Comparison of ENCODE assay signal across 15 cellular contexts in genomic region chrX:118679290-118679689, GRCh38.
"Had no signal": no experiment of that assay in that cellular context is flagged by ENCODE, and none has a peak within 500 bp of the region (broad histone marks: within the 10 kb centered on the region; RNA-seq: fewer than 3 reads in every experiment).

No MANE protein-coding gene starts in this region.

- H3K27me3 Mint-ChIP-seq: activated CD4-positive, alpha-beta memory T cell treated with anti-CD3 and anti-CD28 coated beads for 36 hours; activated naive CD4-positive, alpha-beta T cell treated with anti-CD3 and anti-CD28 coated beads, Interleukin-2, amount 10 ng/mL, durations not matched to agents 7 days and 5 days; activated T-cell treated with anti-CD3 and anti-CD28 coated beads, Interleukin-2, amount 50 U/mL, for 24 hours; natural killer cell treated with Interleukin-12 subunit alpha and Interleukin-12 subunit beta and Interleukin-15 and Interleukin-18, amount 100 ng/mL, for 72 hours had no signal

- H3K4me3 ChIP-seq: ascending aorta, dorsolateral prefrontal cortex, tibial artery had no signal

- H3K9me3 ChIP-seq: ascending aorta, tibial artery had no signal

- H3K27me3 ChIP-seq: ascending aorta, tibial artery had no signal

- H3K27ac ChIP-seq: ascending aorta, dorsolateral prefrontal cortex, tibial artery had no signal

- ATAC-seq: natural killer cell treated with Interleukin-12 subunit alpha and Interleukin-12 subunit beta and Interleukin-15 and Interleukin-18, amount 100 ng/mL, for 72 hours had no signal

- H3K4me3 Mint-ChIP-seq: activated CD4-positive, alpha-beta memory T cell treated with anti-CD3 and anti-CD28 coated beads for 36 hours; activated naive CD4-positive, alpha-beta T cell treated with anti-CD3 and anti-CD28 coated beads, Interleukin-2, amount 10 ng/mL, durations not matched to agents 7 days and 5 days; activated T-cell treated with anti-CD3 and anti-CD28 coated beads, Interleukin-2, amount 50 U/mL, for 24 hours; immature natural killer cell; natural killer cell treated with Interleukin-12 subunit alpha and Interleukin-12 subunit beta and Interleukin-15 and Interleukin-18, amount 100 ng/mL, for 72 hours had no signal

- H3K4me1 ChIP-seq: ascending aorta, tibial artery had no signal

- DNase-seq: activated CD4-positive, alpha-beta memory T cell treated with anti-CD3 and anti-CD28 coated beads for 36 hours; activated CD4-positive, alpha-beta T cell treated with anti-CD3 and anti-CD28 coated beads for 1 hour; activated naive CD4-positive, alpha-beta T cell treated with anti-CD3 and anti-CD28 coated beads, Interleukin-2, amount 10 ng/mL, durations not matched to agents 7 days and 5 days; activated T-cell treated with anti-CD3 and anti-CD28 coated beads, Interleukin-2, amount 50 U/mL, for 24 hours; dorsolateral prefrontal cortex; foreskin melanocyte; head of caudate nucleus; immature natural killer cell; retina; stimulated activated CD4-positive, alpha-beta T cell treated with anti-CD3 and anti-CD28 coated beads, Interleukin-12 subunit alpha, Interleukin-12 subunit beta, amount 100 ng/mL, for 4 hours; stimulated activated CD4-positive, alpha-beta T cell treated with anti-CD3 and anti-CD28 coated beads, Interleukin-2, amount 100 ng/mL, for 24 hours; T1000; tibial artery had no signal

- H3K4me1 Mint-ChIP-seq: activated naive CD4-positive, alpha-beta T cell treated with anti-CD3 and anti-CD28 coated beads, Interleukin-2, amount 10 ng/mL, durations not matched to agents 7 days and 5 days; immature natural killer cell had no signal

- H3K27ac Mint-ChIP-seq: activated CD4-positive, alpha-beta memory T cell treated with anti-CD3 and anti-CD28 coated beads for 36 hours; activated naive CD4-positive, alpha-beta T cell treated with anti-CD3 and anti-CD28 coated beads, Interleukin-2, amount 10 ng/mL, durations not matched to agents 7 days and 5 days; activated T-cell treated with anti-CD3 and anti-CD28 coated beads, Interleukin-2, amount 50 U/mL, for 24 hours; immature natural killer cell; natural killer cell treated with Interleukin-12 subunit alpha and Interleukin-12 subunit beta and Interleukin-15 and Interleukin-18, amount 100 ng/mL, for 72 hours had no signal

- H3K9me3 Mint-ChIP-seq: activated CD4-positive, alpha-beta memory T cell treated with anti-CD3 and anti-CD28 coated beads for 36 hours; activated naive CD4-positive, alpha-beta T cell treated with anti-CD3 and anti-CD28 coated beads, Interleukin-2, amount 10 ng/mL, durations not matched to agents 7 days and 5 days; activated T-cell treated with anti-CD3 and anti-CD28 coated beads, Interleukin-2, amount 50 U/mL, for 24 hours; immature natural killer cell; natural killer cell treated with Interleukin-12 subunit alpha and Interleukin-12 subunit beta and Interleukin-15 and Interleukin-18, amount 100 ng/mL, for 72 hours had no signal
